Comparison of ENCODE assay signal across 1 cellular context in genomic region chr20:23998392-23998791, GRCh38.
TF ChIP-seq lines count a peak whose summit lies in the region.

No MANE protein-coding gene starts in this region.

TF ChIP-seq in H1, 55 proteins besides CTCF, POLR2A, EP300 and RAD21 (continued from another document):
- TF ChIP-seq NRF1 (IDR thresholded peaks at IDR 0.05; ENCODE audit: low read depth, low read length), result no peak
- no peak for TF ChIP-seq E2F6 (IDR thresholded peaks at IDR 0.05)
- TF ChIP-seq, protein P1, sequence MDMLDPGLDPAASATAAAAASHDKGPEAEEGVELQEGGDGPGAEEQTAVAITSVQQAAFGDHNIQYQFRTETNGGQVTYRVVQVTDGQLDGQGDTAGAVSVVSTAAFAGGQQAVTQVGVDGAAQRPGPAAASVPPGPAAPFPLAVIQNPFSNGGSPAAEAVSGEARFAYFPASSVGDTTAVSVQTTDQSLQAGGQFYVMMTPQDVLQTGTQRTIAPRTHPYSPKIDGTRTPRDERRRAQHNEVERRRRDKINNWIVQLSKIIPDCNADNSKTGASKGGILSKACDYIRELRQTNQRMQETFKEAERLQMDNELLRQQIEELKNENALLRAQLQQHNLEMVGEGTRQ (IDR thresholded peaks at IDR 0.05; ENCODE audit: low read length), result no peak
- TF ChIP-seq RXRA (IDR thresholded peaks at IDR 0.05; ENCODE audit: insufficient read depth, low read depth, low read length), result no peak
- no peak for TF ChIP-seq FOSL1 (IDR thresholded peaks at IDR 0.05; ENCODE audit: insufficient read depth, low read depth, low read length)
- TF ChIP-seq RNF2 (IDR thresholded peaks at IDR 0.05; ENCODE audit: borderline replicate concordance, low read depth, low read length, missing control alignments, poor library complexity, severe bottlenecking), result no peak
- TF ChIP-seq SUZ12 (IDR thresholded peaks at IDR 0.05; ENCODE audit: low read length), result no peak
- TF ChIP-seq, protein P2, sequence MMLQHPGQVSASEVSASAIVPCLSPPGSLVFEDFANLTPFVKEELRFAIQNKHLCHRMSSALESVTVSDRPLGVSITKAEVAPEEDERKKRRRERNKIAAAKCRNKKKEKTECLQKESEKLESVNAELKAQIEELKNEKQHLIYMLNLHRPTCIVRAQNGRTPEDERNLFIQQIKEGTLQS (IDR thresholded peaks at IDR 0.05; ENCODE audit: insufficient read depth, low read depth, low read length), result no peak
- TF ChIP-seq RFX5 (IDR thresholded peaks at IDR 0.05; ENCODE audit: borderline replicate concordance, low read depth, low read length), result no peak
- no peak for TF ChIP-seq CBX8 (IDR thresholded peaks at IDR 0.05; ENCODE audit: borderline replicate concordance, low read depth, low read length)
- no peak for TF ChIP-seq SP1 (IDR thresholded peaks at IDR 0.05; ENCODE audit: low read depth, low read length)
